Comparison of ENCODE assay signal across 1 cellular context in genomic region chr3:105639131-105639530, GRCh38.
TF ChIP-seq lines count a peak whose summit lies in the region.

No MANE protein-coding gene starts in this region.

TF ChIP-seq in SK-N-SH treated with all-trans-retinoic acid at 6 μM for 48 hours, 23 proteins besides CTCF, POLR2A, EP300 and RAD21 (continued from another document):
- peak; percentile 75; the same call in 1 of the 2 replicates for TF ChIP-seq TSHZ2 (CRISPR knock-in tag; IDR thresholded peaks at IDR 0.05)
- no peak for TF ChIP-seq OSR1 (CRISPR knock-in tag; IDR thresholded peaks at IDR 0.05)
- TF ChIP-seq, protein P1, sequence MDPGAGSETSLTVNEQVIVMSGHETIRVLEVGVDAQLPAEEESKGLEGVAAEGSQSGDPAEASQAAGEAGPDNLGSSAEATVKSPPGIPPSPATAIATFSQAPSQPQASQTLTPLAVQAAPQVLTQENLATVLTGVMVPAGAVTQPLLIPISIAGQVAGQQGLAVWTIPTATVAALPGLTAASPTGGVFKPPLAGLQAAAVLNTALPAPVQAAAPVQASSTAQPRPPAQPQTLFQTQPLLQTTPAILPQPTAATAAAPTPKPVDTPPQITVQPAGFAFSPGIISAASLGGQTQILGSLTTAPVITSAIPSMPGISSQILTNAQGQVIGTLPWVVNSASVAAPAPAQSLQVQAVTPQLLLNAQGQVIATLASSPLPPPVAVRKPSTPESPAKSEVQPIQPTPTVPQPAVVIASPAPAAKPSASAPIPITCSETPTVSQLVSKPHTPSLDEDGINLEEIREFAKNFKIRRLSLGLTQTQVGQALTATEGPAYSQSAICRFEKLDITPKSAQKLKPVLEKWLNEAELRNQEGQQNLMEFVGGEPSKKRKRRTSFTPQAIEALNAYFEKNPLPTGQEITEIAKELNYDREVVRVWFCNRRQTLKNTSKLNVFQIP (CRISPR knock-in tag; IDR thresholded peaks at IDR 0.05; ENCODE audit: borderline replicate concordance, low read depth) = no peak
- no peak for TF ChIP-seq ZFP3 (CRISPR knock-in tag; IDR thresholded peaks at IDR 0.05)
